8 cellular contexts compared by ENCODE assay signal in the genomic region with DNA sequence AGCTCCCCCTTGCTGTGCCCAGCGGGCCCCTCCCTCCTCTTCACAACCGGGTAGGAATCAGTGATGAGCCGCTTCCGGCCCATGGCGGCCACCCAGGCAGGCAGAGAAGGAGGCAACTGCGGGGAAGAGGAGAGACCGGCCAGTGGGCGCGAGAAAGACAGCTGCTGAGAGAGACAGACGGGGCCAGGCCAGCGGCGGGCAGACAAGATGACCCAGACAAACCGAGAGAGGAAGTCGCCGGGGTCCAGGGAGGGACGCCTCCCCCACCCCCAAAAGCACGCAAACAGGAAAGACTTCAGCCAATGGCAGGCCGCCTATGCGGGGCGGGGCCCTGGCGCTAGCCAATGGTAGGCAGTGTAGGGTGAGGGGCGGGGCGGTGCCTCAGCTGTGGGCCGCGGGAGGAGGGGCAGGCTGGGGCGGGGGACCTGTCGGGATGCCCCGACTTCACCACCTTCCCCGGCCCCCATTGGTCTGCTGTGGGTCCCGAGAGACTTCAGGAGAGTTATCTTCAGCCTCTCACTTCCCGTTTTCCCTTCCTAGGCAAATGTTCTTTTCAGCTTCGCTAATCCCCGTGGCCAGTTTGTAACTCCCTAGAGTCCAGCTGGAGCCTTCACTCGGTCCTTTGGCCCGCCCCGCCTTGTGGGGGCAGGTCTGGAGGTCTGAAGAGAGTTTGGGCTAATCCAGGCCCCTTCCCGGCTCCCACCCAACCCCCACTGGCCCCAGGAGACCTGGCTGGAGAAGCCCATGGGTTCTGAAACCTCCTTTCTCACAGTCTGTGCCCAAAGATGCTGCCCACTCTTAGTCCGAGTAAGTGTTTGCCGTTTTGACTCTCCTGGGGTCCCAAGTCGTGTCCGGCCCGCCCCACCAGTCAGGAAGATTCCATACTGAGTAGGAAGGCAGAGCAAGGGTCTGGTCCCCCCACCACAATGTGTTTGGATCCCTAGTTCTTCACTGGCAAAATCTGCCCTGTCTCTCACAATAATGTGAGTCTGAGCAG. TPM values are rescaled to one million over a fixed set of nuclear protein-coding genes. Genes with fewer than 3 reads are reported as not detected.
DNase-seq lines count a peak whose midpoint lies in the region; ATAC-seq, FAIRE-seq and TF ChIP-seq lines count a peak whose summit lies in the region.

Gene POLD4, minus strand, starts transcription at position 230 of the 997 bp plus-strand sequence. Its CDS starts 147 bp downstream, at position 83.

- H3K23ac ChIP-seq in H1 (ENCODE audit: insufficient read length) (no peak within 1 kb of the TSS), mesendoderm (ENCODE audit: low read length) (no peak within 1 kb of the TSS)

- no peak within 1 kb of the TSS for H3K14ac ChIP-seq in H1 (ENCODE audit: insufficient read length)

- no peak within 1 kb of the TSS; the same call in 1 of the 2 replicates for H2BK12ac ChIP-seq in H1 (ENCODE audit: low read depth, low read length)

- H3K9me3 ChIP-seq in Caco-2 (no peaks in the 10 kb centered on the region), H1 (ENCODE audit: insufficient read depth in 2 of 2, low read depth in 1 of 2, low read length in 1 of 2) (no peaks in the 10 kb centered on the region)

- H3K9ac ChIP-seq in H1 (replicated peaks in 1 of 4; ENCODE audit: extremely low read depth in 1 of 4, low read depth in 3 of 4, low read length in 3 of 4) (peak within 1 kb of the TSS in 3 of 4 experiments; percentile 41 to 62 (median 51); a peak in 5 of 7 replicates), mesendoderm (ENCODE audit: low read length) (peak within 1 kb of the TSS; percentile 76)

- H2AK5ac ChIP-seq in H1 (ENCODE audit: low read depth, low read length) (no peak within 1 kb of the TSS), mesendoderm (ENCODE audit: low read length) (peak within 1 kb of the TSS; percentile 49)

- peaks cover 2% of the 10 kb centered on the region; the same call in 1 of the 2 replicates for H3K79me1 ChIP-seq in H1 (ENCODE audit: low read depth, low read length)
- H3K79me1 ChIP-seq in mesendoderm (ENCODE audit: low read length) = no peaks in the 10 kb centered on the region

- FAIRE-seq in H1 (lab: Jason Lieb, UNC) = no peak

- CTCF ChIA-PET in Caco-2 (lab: Charles Lee) (interaction anchor here (0.6 to 17.9 kb wide), 10 partner anchors 8 to 753 kb away, joined by 3 to 775 read pairs (median 10); partner anchors contain the start of genes CLCF1, PPP1CA and RAD9A), H1 (lab: Charles Lee; ENCODE audit: partially characterized antibody) (interaction anchor here (0.6 to 20.0 kb wide), 11 partner anchors 9 to 92 kb away, joined by 3 to 1305 read pairs (median 9); partner anchors contain the start of genes CLCF1, PPP1CA, RAD9A and TBC1D10C)

- H3K79me2 ChIP-seq in H1 (ENCODE audit: control insufficient read depth in 1 of 2, insufficient read depth in 2 of 2, low read length in 2 of 2) = no peaks in the 10 kb centered on the region
- H3K79me2 ChIP-seq in mesendoderm (ENCODE audit: control insufficient read depth, insufficient read depth, low read length) = no peaks in the 10 kb centered on the region

- H3K4me3 Mint-ChIP-seq in Caco-2 (ENCODE audit: unreplicated experiment) = peak within 1 kb of the TSS; percentile 83

- ATAC-seq in GM21390 (IDR thresholded peaks at IDR 0.05; ENCODE audit: unreplicated experiment) = peak; percentile 72

- no peak within 1 kb of the TSS for H2AFZ ChIP-seq in H1 (ENCODE audit: low read length)

- H3K4ac ChIP-seq in H1 (replicated peaks; ENCODE audit: insufficient read length, low read depth, low read length) (no peak within 1 kb of the TSS), mesendoderm (ENCODE audit: low read depth, low read length) (peak within 1 kb of the TSS; percentile 28)

- H3K4me3 ChIP-seq in Caco-2 (ENCODE audit: low read depth, low read length) (peak within 1 kb of the TSS; percentile 50), H1 (ENCODE audit: extremely low read depth in 1 of 4, insufficient read depth in 2 of 4, low read depth in 3 of 4, low read length in 4 of 4) (peak within 1 kb of the TSS; percentile 57 to 78 (median 73)), mesendoderm (ENCODE audit: low read length) (peak within 1 kb of the TSS; percentile 54)

- H3K36me3 Mint-ChIP-seq in Caco-2 (ENCODE audit: insufficient read depth, unreplicated experiment) = peaks cover 16% of the 10 kb centered on the region

- H2BK15ac ChIP-seq in H1 (ENCODE audit: low read length) (peak within 1 kb of the TSS; percentile 72), mesendoderm (replicated peaks; ENCODE audit: low read depth) (no peak within 1 kb of the TSS)

- no peaks in the 10 kb centered on the region for H3K36me3 ChIP-seq in Caco-2 (ENCODE audit: control insufficient read depth, insufficient read depth, low read length)
- H3K36me3 ChIP-seq in H1 (ENCODE audit: control insufficient read depth in 2 of 4, insufficient read depth in 4 of 4, low read length in 3 of 4) = no peaks in the 10 kb centered on the region
- no peaks in the 10 kb centered on the region for H3K36me3 ChIP-seq in mesendoderm (ENCODE audit: control insufficient read depth, insufficient read depth, low read length)

- no peaks in the 10 kb centered on the region for H3K9me3 Mint-ChIP-seq in Caco-2 (ENCODE audit: unreplicated experiment)

- H3K56ac ChIP-seq in H1 (replicated peaks; ENCODE audit: insufficient read length, low read depth, low read length) (no peak within 1 kb of the TSS), mesendoderm (ENCODE audit: low read length) (peak within 1 kb of the TSS; percentile 86)

- H4K5ac ChIP-seq in H1 (ENCODE audit: insufficient read length, low read depth, low read length) (peak within 1 kb of the TSS; percentile 95), mesendoderm (ENCODE audit: low read length) (no peak within 1 kb of the TSS)

- H3K27ac ChIP-seq in H1 (ENCODE audit: low read depth, low read length) (peak within 1 kb of the TSS; percentile 72; the same call in 1 of the 2 replicates), mesendoderm (ENCODE audit: low read depth, low read length) (peak within 1 kb of the TSS; percentile 89)

- H4K91ac ChIP-seq in H1 (replicated peaks; ENCODE audit: insufficient read length, low read length) = peak within 1 kb of the TSS; percentile 12

- peaks cover 8% of the 10 kb centered on the region; the same call in 1 of the 2 replicates for H3K23me2 ChIP-seq in H1 (ENCODE audit: low read depth, low read length)

- TF ChIP-seq CTCF in Caco-2 (IDR thresholded peaks at IDR 0.05; ENCODE audit: insufficient read depth in 1 of 2, low read depth in 1 of 2, low read length in 1 of 2, severe bottlenecking in 1 of 2, unreplicated experiment in 1 of 2) = no peak
- TF ChIP-seq CTCF in H1 (IDR thresholded peaks at IDR 0.05; ENCODE audit: control extremely low read depth in 1 of 3, insufficient read depth in 1 of 3, low read depth in 1 of 3, low read length in 3 of 3) = no peak

- H3K18ac ChIP-seq in H1 (ENCODE audit: extremely low read depth, low read length) (peak within 1 kb of the TSS; percentile 87), mesendoderm (ENCODE audit: low read length) (peak within 1 kb of the TSS; percentile 42)

- TSS peak; percentile 96 for BruUV-seq in Caco-2 (replicated peaks; lab: Mats Ljungman, UMichigan)

- intact Hi-C loops in Caco-2 (cut with micrococcal nuclease; ENCODE audit: unreplicated experiment) = loop anchor here (1.0 to 5.0 kb wide), 2 partner anchors 7 to 229 kb away; partner anchors contain the start of gene GSTP1

- no peaks in the 10 kb centered on the region for H3K27me3 Mint-ChIP-seq in Caco-2 (ENCODE audit: insufficient read depth, unreplicated experiment)

- H2BK120ac ChIP-seq in H1 (replicated peaks; ENCODE audit: low read depth, low read length) = no peak within 1 kb of the TSS
- no peak within 1 kb of the TSS for H2BK120ac ChIP-seq in mesendoderm (ENCODE audit: low read depth, low read length)

- H3K27ac Mint-ChIP-seq in Caco-2 (ENCODE audit: unreplicated experiment) = peak within 1 kb of the TSS; percentile 81

- no peak within 1 kb of the TSS for H2BK20ac ChIP-seq in H1 (ENCODE audit: low read length)

- WGBS in H1 (ENCODE audit: extremely low coverage in 1 of 2, insufficient coverage in 1 of 2, insufficient read length in 1 of 2, insufficient replicate concordance in 2 of 2, low coverage in 1 of 2, low lambda C conversion rate in 2 of 2, missing lambda C conversion rate in 1 of 2), 2 experiments = 10% methylated on average over 37 of the region's 42 CpGs; no CpG with 5 or more reads in 1 of the 2 experiments
- WGBS in mesendoderm (ENCODE audit: extremely low coverage, insufficient coverage, low lambda C conversion rate) = no CpG with 5 or more reads among the region's 42 CpGs

- POLR2A ChIA-PET in Caco-2 (lab: Charles Lee) = interaction anchor here (1.0 to 2.7 kb wide), 8 partner anchors 20 to 114 kb away, joined by 3 to 31 read pairs (median 4); partner anchors contain the start of genes CLCF1, PPP1CA and RAD9A
- POLR2A ChIA-PET in H1 (lab: Charles Lee; ENCODE audit: partially characterized antibody) = interaction anchor here (0.6 to 3.4 kb wide), 17 partner anchors 13 to 114 kb away, joined by 3 to 16 read pairs (median 4); partner anchors contain the start of gene RAD9A

- H3K4me1 Mint-ChIP-seq in Caco-2 (ENCODE audit: low read depth, unreplicated experiment) = peaks cover 26% of the 10 kb centered on the region

- no peak for TF ChIP-seq RAD21 in H1 (IDR thresholded peaks at IDR 0.05 in 1 of 2, conservative IDR thresholded peaks at IDR 0.05 in 1 of 2; ENCODE audit: low read depth in 2 of 2, low read length in 2 of 2)

- TF ChIP-seq EP300 in H1 (IDR thresholded peaks at IDR 0.05; ENCODE audit: borderline replicate concordance in 1 of 2, low read depth in 2 of 2, low read length in 2 of 2) = no peak

- DNase-seq in Caco-2 (peak; percentile 99 to 100), HUDEP-2 (lab: John Stamatoyannopoulos, UW; ENCODE audit: unreplicated experiment in 76 of 76) (peak in 74 of 76 experiments; percentile 54 to 96 (median 87)), NOMO-1 treated with dmso at 0.1 percent for 144 hours (lab: John Stamatoyannopoulos, UW; ENCODE audit: unreplicated experiment) (peak; percentile 96), H1 (ENCODE audit: low read depth in 1 of 2, low spot score in 2 of 2) (peak; percentile 79 to 99), mesendoderm (peak; percentile 97)
- peak; percentile 77 to 90 (median 88) for DNase-seq in activated CD8-positive, alpha-beta memory T cell treated with anti-CD3 and anti-CD28 coated beads for 48 hours (ENCODE audit: low read depth in 2 of 3, low spot score in 2 of 3)
- DNase-seq in stimulated activated CD8-positive, alpha-beta memory T cell treated with anti-CD3 and anti-CD28 coated beads, Interleukin-12 subunit alpha, Interleukin-12 subunit beta, amount 100 ng/mL, for 4 hours (ENCODE audit: low read depth) = peak; percentile 92

- peaks cover 0 to 3% of the 10 kb centered on the region in 2 experiments for H4K20me1 ChIP-seq in H1 (replicated peaks in 1 of 2; ENCODE audit: control insufficient read depth in 1 of 2, insufficient read depth in 2 of 2, low read length in 2 of 2)

- H3K27me3 ChIP-seq in Caco-2 (replicated peaks; ENCODE audit: control insufficient read depth, insufficient read depth, low read length) (no peaks in the 10 kb centered on the region), H1 (replicated peaks in 1 of 4; ENCODE audit: control insufficient read depth in 3 of 4, extremely low read depth in 1 of 4, insufficient read depth in 3 of 4, low read length in 3 of 4) (no peaks in the 10 kb centered on the region; a peak in 1 of 7 replicates), mesendoderm (ENCODE audit: insufficient read depth, low read length, poor library complexity) (no peaks in the 10 kb centered on the region)

- H3K4me1 ChIP-seq in Caco-2 (peaks cover 49% of the 10 kb centered on the region), H1 (replicated peaks in 1 of 4; ENCODE audit: control insufficient read depth in 3 of 4, insufficient read depth in 4 of 4, low read length in 3 of 4) (peaks cover 0 to 18% (median 15%) of the 10 kb centered on the region in 4 experiments; a peak in 6 of 7 replicates), mesendoderm (ENCODE audit: control insufficient read depth, low read depth, low read length) (peaks cover 12% of the 10 kb centered on the region)

- H2BK5ac ChIP-seq in H1 (ENCODE audit: low read depth, low read length) = peak within 1 kb of the TSS; percentile 92
- H2BK5ac ChIP-seq in mesendoderm (ENCODE audit: low read length) = peak within 1 kb of the TSS; percentile 71

- peak within 1 kb of the TSS; percentile 90 to 94 for H3K4me2 ChIP-seq in H1 (ENCODE audit: insufficient read depth in 1 of 2, low read depth in 2 of 2, low read length in 2 of 2)
- H3K4me2 ChIP-seq in mesendoderm (ENCODE audit: low read length) = peak within 1 kb of the TSS; percentile 88

- peak in 1 of 2 experiments; percentile 64; a peak in 2 of 3 replicates for TF ChIP-seq POLR2A in H1 (IDR thresholded peaks at IDR 0.05; ENCODE audit: control extremely low read depth in 1 of 2, low read depth in 2 of 2, low read length in 2 of 2)

- peak within 1 kb of the TSS; percentile 69 for H4K8ac ChIP-seq in H1 (ENCODE audit: extremely low read depth, insufficient read depth, low read length)
- no peak within 1 kb of the TSS for H4K8ac ChIP-seq in mesendoderm (ENCODE audit: low read depth, low read length)

RNA-seq across cellular contexts. Expression of gene POLD4, which starts in this region (rescaled TPM):
- 29.8 and 30.8 TPM in 2 replicates for total RNA-seq in Caco-2 (2022)
- 18.5 and 21.2 TPM in 2 replicates for total RNA-seq in H1 (2021; fragmentation: NEBNext Ultra II Directional; extraction: Animal tissue kit (Norgen Biotek cat#: 25700))
- polyA plus RNA-seq in H1 (2011; rRNA removed) = 46.7 and 72.0 TPM in 2 replicates
- 40.6 TPM for polyA plus RNA-seq in H1 (2011; cell fraction: cytosol; rRNA removed)
- polyA plus RNA-seq in H1 (2011; cell fraction: nucleus; rRNA removed) = 35.3 TPM
- 18.8 to 31.5 TPM (median 27.6 TPM) in 4 replicates for polyA plus RNA-seq in H1 (2012, experiment 1 of 2)
- polyA plus RNA-seq in H1 (2012, experiment 2 of 2) = 33.8 TPM
- polyA plus RNA-seq in H1 (2013, experiment 1 of 2) = 25.0 TPM
- polyA plus RNA-seq in H1 (2013, experiment 2 of 2) = 25.1 TPM
- 6.8 and 7.2 TPM in 2 replicates for polyA minus RNA-seq in H1 (2011; rRNA and poly(A)+ RNA removed)
- 12.2 TPM for polyA minus RNA-seq in H1 (2011; cell fraction: cytosol; rRNA and poly(A)+ RNA removed)
- 11.0 TPM for polyA minus RNA-seq in H1 (2011; cell fraction: nucleus; rRNA and poly(A)+ RNA removed)
- 16.0 TPM for polyA plus RNA-seq in mesendoderm (2013, experiment 1 of 2)
- 16.4 TPM for polyA plus RNA-seq in mesendoderm (2013, experiment 2 of 2)

Comparison
In these comparisons a context has a peak if more than half of its experiments do, and no peak if none do; other contexts are left out.
1. Peak in every context shown above with its lines: DNase-seq, ATAC-seq, H3K4me3 ChIP-seq and H3K27ac ChIP-seq.